8 cellular contexts compared by ENCODE assay signal in the genomic region with DNA sequence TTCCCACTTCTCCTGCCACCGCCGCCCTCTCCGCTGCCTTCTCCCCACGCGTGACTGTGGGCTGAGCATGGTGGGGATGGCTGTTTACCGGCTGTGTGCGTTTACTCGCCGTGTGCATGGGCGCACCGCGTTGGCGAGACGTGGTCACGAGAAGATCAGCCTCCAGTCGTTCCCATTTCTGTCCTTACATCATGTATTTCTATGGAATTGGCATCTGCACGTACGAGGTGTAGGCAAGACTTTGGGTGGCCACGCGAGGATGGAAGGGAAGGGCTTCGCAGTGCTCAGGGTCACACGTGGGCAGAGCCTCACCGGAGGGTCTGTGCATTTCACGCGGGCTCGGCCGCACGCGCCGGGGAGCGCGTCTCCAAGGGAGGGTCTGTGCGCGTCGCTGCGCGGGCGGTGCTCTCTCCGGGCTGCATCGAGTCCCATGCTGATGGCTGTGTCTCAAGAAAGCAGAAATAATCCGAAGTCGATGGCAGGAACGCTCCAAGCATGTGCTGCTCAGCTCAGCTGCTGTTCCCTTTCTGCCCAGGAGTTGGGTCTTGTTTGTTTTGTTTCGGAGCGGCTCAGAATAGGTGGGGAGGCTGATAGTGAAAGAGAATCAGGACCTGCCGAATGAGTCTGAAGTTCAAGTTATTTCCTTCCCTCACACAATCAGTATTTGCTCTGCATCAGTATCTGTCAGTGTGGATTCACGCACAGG. TPM values are rescaled to one million over a fixed set of nuclear protein-coding genes. Genes with fewer than 3 reads are reported as not detected.
A peak's percentile ranks its signal among the peaks of the same experiment; 100 is the strongest.
DNase-seq lines count a peak whose midpoint lies in the region; ATAC-seq and TF ChIP-seq lines count a peak whose summit lies in the region.

No MANE protein-coding gene starts in this region.

- H3K27me3 ChIP-seq in PC-3 (ENCODE audit: low read length) (no peaks in the 10 kb centered on the region), gastroesophageal sphincter (no peaks in the 10 kb centered on the region), neural progenitor cell (peaks cover 44% of the 10 kb centered on the region), upper lobe of left lung (peaks cover 0 to 3% (median 0%) of the 10 kb centered on the region in 4 donors)

- H3K36me3 ChIP-seq in HEK293 (ENCODE audit: control insufficient read depth in 2 of 2, insufficient read depth in 1 of 2, low read length in 2 of 2) (no peaks in the 10 kb centered on the region), PC-3 (ENCODE audit: low read depth, low read length) (no peaks in the 10 kb centered on the region), gastroesophageal sphincter (no peaks in the 10 kb centered on the region), neural progenitor cell (no peaks in the 10 kb centered on the region), upper lobe of left lung (no peaks in the 10 kb centered on the region)

- DNase-seq in Daoy (ENCODE audit: low read depth), result peak; percentile 63
- DNase-seq in PC-3, result peak; percentile 13
- peak in 3 of 4 experiments; percentile 11 to 39 (median 13) for DNase-seq in activated naive CD4-positive, alpha-beta T cell (lab: John Stamatoyannopoulos, UW)
- DNase-seq in neural progenitor cell (ENCODE audit: low spot score), result peak; percentile 70
- peak; percentile 44 to 90 for DNase-seq in upper lobe of left lung

- H3F3A ChIP-seq in PC-3 (ENCODE audit: low read length, unreplicated experiment) (no peaks in the 10 kb centered on the region), neural progenitor cell (ENCODE audit: low read depth) (peaks cover 24% of the 10 kb centered on the region)

- peak overlapping the region; percentile 98 for H3K4me3 Mint-ChIP-seq in neural progenitor cell

- TF ChIP-seq EP300 in gastroesophageal sphincter (IDR thresholded peaks at IDR 0.05) (no peak), upper lobe of left lung (IDR thresholded peaks at IDR 0.05) (no peak)

- H3K4me3 ChIP-seq in HEK293 (ENCODE audit: low read depth, low read length), result peak overlapping the region; percentile 84
- peak overlapping the region; percentile 81 for H3K4me3 ChIP-seq in PC-3 (ENCODE audit: low read length)
- H3K4me3 ChIP-seq in gastroesophageal sphincter, result peak overlapping the region; percentile 87 to 93
- peak overlapping the region; percentile 95 for H3K4me3 ChIP-seq in neural progenitor cell
- H3K4me3 ChIP-seq in upper lobe of left lung, result peak overlapping the region; percentile 71 to 81 (median 78)

- H3K9ac ChIP-seq in PC-3 (ENCODE audit: low read length) (peak overlapping the region; percentile 66), neural progenitor cell (peak overlapping the region; percentile 22)

- TF ChIP-seq POLR2A in gastroesophageal sphincter (IDR thresholded peaks at IDR 0.05) (no peak), upper lobe of left lung (IDR thresholded peaks at IDR 0.05) (no peak)

- H3K9me3 Mint-ChIP-seq in neural progenitor cell, result peaks cover 3% of the 10 kb centered on the region

- peak; percentile 41 for ATAC-seq in PC-3
- ATAC-seq in gastroesophageal sphincter, result peak; percentile 5
- ATAC-seq in upper lobe of left lung (ENCODE audit: low FRiP score in 2 of 2), result peak; percentile 51 to 54
- ATAC-seq in GM21367 (IDR thresholded peaks at IDR 0.05; ENCODE audit: unreplicated experiment), result no peak

- CTCF ChIA-PET in HEK293 (lab: Yijun Ruan, JAX) (interaction anchor here (0.6 to 1.3 kb wide), 3 partner anchors 21 to 118 kb away, joined by 3 to 7 read pairs (median 7); no protein-coding TSS in a partner anchor), PC-3 (lab: Charles Lee) (interaction anchor here (0.9 kb wide), 1 partner anchor 84 kb away, joined by 4 read pairs; no protein-coding TSS in a partner anchor)

- BruUV-seq in PC-3 (replicated peaks; lab: Mats Ljungman, UMichigan), result no TSS peak

- H3K4me2 ChIP-seq in PC-3 (ENCODE audit: low read length) (peak overlapping the region; percentile 96), neural progenitor cell (peak overlapping the region; percentile 100)

- 0% methylated on average over 3 to 25 of the region's 47 CpGs for WGBS in gastroesophageal sphincter (ENCODE audit: low coverage in 1 of 2), 2 donors
- WGBS in upper lobe of left lung, 2 donors, result 1 to 3% methylated on average over 16 to 35 of the region's 47 CpGs

- H3K9me3 ChIP-seq in HEK293 (ENCODE audit: control insufficient read depth, insufficient read depth, low read depth, low read length) (no peaks in the 10 kb centered on the region), PC-3 (ENCODE audit: low read length) (no peaks in the 10 kb centered on the region), gastroesophageal sphincter (no peaks in the 10 kb centered on the region), neural progenitor cell (ENCODE audit: low read depth) (no peaks in the 10 kb centered on the region), upper lobe of left lung (no peaks in the 10 kb centered on the region)

- no peak for TF ChIP-seq CTCF in HEK293 (tag by site-specific recombination; IDR thresholded peaks at IDR 0.05)
- no peak for TF ChIP-seq CTCF in PC-3 (conservative IDR thresholded peaks at IDR 0.05; ENCODE audit: low read depth, low read length)
- peak in 1 of 4 experiments; percentile 32 for TF ChIP-seq CTCF in gastroesophageal sphincter (IDR thresholded peaks at IDR 0.05)
- TF ChIP-seq CTCF in neural progenitor cell (IDR thresholded peaks at IDR 0.05), result no peak
- peak in 3 of 6 experiments; percentile 29 to 49 (median 33) for TF ChIP-seq CTCF in upper lobe of left lung (IDR thresholded peaks at IDR 0.05)

- H3K9me2 ChIP-seq in PC-3 (replicated peaks; ENCODE audit: low read length), result no peaks in the 10 kb centered on the region

- intact Hi-C loops in PC-3 (cut with micrococcal nuclease), result loop anchor here (5.0 kb wide), 3 partner anchors 47 to 362 kb away; no protein-coding TSS in a partner anchor

- peak overlapping the region; percentile 88; the same call in 1 of the 2 replicates for H3K27ac ChIP-seq in HEK293 (ENCODE audit: extremely low read depth, low read depth, low read length)
- no peak overlapping the region for H3K27ac ChIP-seq in PC-3 (ENCODE audit: low read length)
- H3K27ac ChIP-seq in gastroesophageal sphincter, result peak overlapping the region; percentile 71 to 97 (median 95)
- no peak overlapping the region for H3K27ac ChIP-seq in neural progenitor cell
- peak overlapping the region; percentile 67 to 96 (median 85) for H3K27ac ChIP-seq in upper lobe of left lung

- peaks cover 25% of the 10 kb centered on the region for H3K4me1 Mint-ChIP-seq in neural progenitor cell

- H3K79me2 ChIP-seq in PC-3 (ENCODE audit: low read length) (no peaks in the 10 kb centered on the region), neural progenitor cell (ENCODE audit: low read depth) (no peaks in the 10 kb centered on the region)

- POLR2A ChIA-PET in HEK293 (lab: Yijun Ruan, JAX), result interaction anchor here (0.7 to 1.9 kb wide), 2 partner anchors 17 to 85 kb away, joined by 3 to 6 read pairs; no protein-coding TSS in a partner anchor
- POLR2A ChIA-PET in PC-3 (lab: Charles Lee; ENCODE audit: unreplicated experiment), result no interaction called here

- H3K36me3 Mint-ChIP-seq in neural progenitor cell, result no peaks in the 10 kb centered on the region

- H4K20me1 ChIP-seq in PC-3 (ENCODE audit: low read length), result no peaks in the 10 kb centered on the region
- H4K20me1 ChIP-seq in neural progenitor cell (ENCODE audit: low read depth), result peaks cover 12% of the 10 kb centered on the region

- H2AFZ ChIP-seq in PC-3 (ENCODE audit: low read length) (peak overlapping the region; percentile 68), neural progenitor cell (replicated peaks) (peak overlapping the region; percentile 95)

- H3K27ac Mint-ChIP-seq in neural progenitor cell, result peak overlapping the region; percentile 59

- H3K27me3 Mint-ChIP-seq in neural progenitor cell (ENCODE audit: insufficient read depth, low read depth), result peaks cover 13% of the 10 kb centered on the region

- H3K4me1 ChIP-seq in HEK293 (ENCODE audit: control insufficient read depth, insufficient read depth, low read length) (no peaks in the 10 kb centered on the region; the same call in 1 of the 2 replicates), PC-3 (ENCODE audit: insufficient read depth, low read length) (peaks cover 8% of the 10 kb centered on the region; the same call in 1 of the 2 replicates), gastroesophageal sphincter (peaks cover 0 to 50% (median 6%) of the 10 kb centered on the region in 3 donors), neural progenitor cell (peaks cover 19% of the 10 kb centered on the region), upper lobe of left lung (peaks cover 11 to 35% (median 22%) of the 10 kb centered on the region in 4 donors)

TF ChIP-seq in HEK293, 187 proteins besides CTCF, POLR2A, EP300 and RAD21 (continues in another document):
- TF ChIP-seq ZNF624 (tag by site-specific recombination; IDR thresholded peaks at IDR 0.05), result no peak
- peak; percentile 93 for TF ChIP-seq EGR2 (tag by site-specific recombination; IDR thresholded peaks at IDR 0.05; ENCODE audit: low read depth)
- peak; percentile 63 for TF ChIP-seq ZBTB48 (tag by site-specific recombination; IDR thresholded peaks at IDR 0.05)
- TF ChIP-seq, protein P1, sequence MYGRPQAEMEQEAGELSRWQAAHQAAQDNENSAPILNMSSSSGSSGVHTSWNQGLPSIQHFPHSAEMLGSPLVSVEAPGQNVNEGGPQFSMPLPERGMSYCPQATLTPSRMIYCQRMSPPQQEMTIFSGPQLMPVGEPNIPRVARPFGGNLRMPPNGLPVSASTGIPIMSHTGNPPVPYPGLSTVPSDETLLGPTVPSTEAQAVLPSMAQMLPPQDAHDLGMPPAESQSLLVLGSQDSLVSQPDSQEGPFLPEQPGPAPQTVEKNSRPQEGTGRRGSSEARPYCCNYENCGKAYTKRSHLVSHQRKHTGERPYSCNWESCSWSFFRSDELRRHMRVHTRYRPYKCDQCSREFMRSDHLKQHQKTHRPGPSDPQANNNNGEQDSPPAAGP (tag by site-specific recombination; IDR thresholded peaks at IDR 0.05), result peak; percentile 70
- peak; percentile 50; the same call in 1 of the 2 replicates for TF ChIP-seq FEZF1 (tag by site-specific recombination; IDR thresholded peaks at IDR 0.05)
- peak; percentile 17; the same call in 1 of the 2 replicates for TF ChIP-seq ZNF394 (tag by site-specific recombination; IDR thresholded peaks at IDR 0.05; ENCODE audit: borderline replicate concordance)
- TF ChIP-seq ZNF335 (tag by site-specific recombination; conservative IDR thresholded peaks at IDR 0.05), result 0 out of 2 replicates have a peak, but pooled peaks have one; percentile 56
- TF ChIP-seq ZNF366 (tag by site-specific recombination; conservative IDR thresholded peaks at IDR 0.05), result 0 out of 2 replicates have a peak, but pooled peaks have one; percentile 28
- TF ChIP-seq SCRT2 (tag by site-specific recombination; IDR thresholded peaks at IDR 0.05), result no peak
- peak; percentile 25; the same call in 1 of the 2 replicates for TF ChIP-seq ZIC2 (tag by site-specific recombination; IDR thresholded peaks at IDR 0.05)
- peak; percentile 94 for TF ChIP-seq ZNF610 (tag by site-specific recombination; IDR thresholded peaks at IDR 0.05; ENCODE audit: borderline replicate concordance)

RNA-seq across cellular contexts. Expression of a gene that starts 1.0 kb away (rescaled TPM):
- 4.9 and 6.1 TPM in 2 replicates for total RNA-seq in Daoy (2014; rRNA removed; shearing (Covaris generic))
- 1.3 and 2.1 TPM in 2 replicates for total RNA-seq in PC-3 (2014; rRNA removed)
- total RNA-seq in gastroesophageal sphincter, result 10 to 100 TPM; 11.6 to 18.3 (median 15.3) TPM
- total RNA-seq in neural progenitor cell (ENCODE audit: low replicate concordance), result 7.6 and 8.8 TPM in 2 replicates
- 10 to 100 TPM in 5 of 6 donors, 1 to 10 TPM in 1; 6.2 to 29.2 (median 19.0) TPM for total RNA-seq in upper lobe of left lung

Comparison
In these comparisons a context has a peak if more than half of its experiments do, and no peak if none do; other contexts are left out.
1. DNase-seq: peak in every context shown above with its lines; median percentile 70 in neural progenitor cell; 67 in upper lobe of left lung; 63 in Daoy; 13 in PC-3; 13 in activated naive CD4-positive, alpha-beta T cell.
2. H3K27ac ChIP-seq: peak in HEK293 (single experiment), gastroesophageal sphincter (4 of 4) and upper lobe of left lung (4 of 4); none in PC-3 (single experiment) and neural progenitor cell (single experiment).
3. Peak in every context shown above with its lines, with median percentiles within 50 percentile points of each other: H3K4me3 ChIP-seq.